Comparison of ENCODE assay signal across 20 cellular contexts in the genomic region with DNA sequence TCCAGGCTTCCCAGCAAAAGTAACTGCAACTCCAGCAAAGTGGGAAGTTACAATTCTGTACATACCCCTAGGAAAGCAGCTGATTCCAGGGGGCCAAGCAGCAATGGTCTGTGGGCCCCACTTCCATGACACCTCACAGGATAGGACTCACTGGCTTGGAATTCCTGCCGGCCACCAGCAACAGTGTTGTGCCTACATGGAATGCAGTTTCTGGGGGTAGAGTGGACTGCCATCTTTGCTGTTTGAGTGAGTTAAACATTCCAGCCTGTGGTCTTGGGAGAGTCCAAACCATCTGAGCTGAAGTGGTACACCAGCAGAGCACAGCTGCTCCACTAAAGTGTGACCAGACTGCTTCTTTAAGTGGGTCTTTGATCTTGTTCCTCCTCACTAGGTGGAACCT. TPM values are rescaled to one million over a fixed set of nuclear protein-coding genes. Genes with fewer than 3 reads are reported as not detected.
"Had no signal": no experiment of that assay in that cellular context is flagged by ENCODE, and none has a peak within 500 bp of the region (broad histone marks: within the 10 kb centered on the region; RNA-seq: fewer than 3 reads in every experiment).

No MANE protein-coding gene starts in this region.

- H3K4me1 ChIP-seq: gastrocnemius medialis, heart right ventricle, parathyroid adenoma, thyroid gland had no signal

- ATAC-seq: activated CD8-positive, alpha-beta T cell treated with anti-CD3 and anti-CD28 coated beads for 36 hours; activated T-helper 17 cell treated with anti-CD3 and anti-CD28 coated beads, Interleukin-2, amount 50 U/mL, for 72 hours; esophagus mucosa; gastrocnemius medialis; heart right ventricle had no signal

- H3K27ac ChIP-seq: brain microvascular endothelial cell, gastrocnemius medialis, heart right ventricle, parathyroid adenoma, thyroid gland had no signal

- H2AFZ ChIP-seq: parathyroid adenoma had no signal

- H3K9ac ChIP-seq: parathyroid adenoma had no signal

- H3K9me3 ChIP-seq: gastrocnemius medialis, thyroid gland had no signal

- H3K79me2 ChIP-seq: parathyroid adenoma had no signal

- H3K36me3 ChIP-seq: brain microvascular endothelial cell, gastrocnemius medialis, heart right ventricle, thyroid gland had no signal

- H3K27me3 ChIP-seq: brain microvascular endothelial cell, gastrocnemius medialis, thyroid gland had no signal

- H3K4me3 ChIP-seq: gastrocnemius medialis, heart right ventricle, thyroid gland had no signal

- DNase-seq: activated CD4-positive, alpha-beta T cell treated with anti-CD3 and anti-CD28 coated beads, Interleukin-2, amount 10 ng/mL, durations not matched to agents 24 days and 14 days; activated CD8-positive, alpha-beta T cell treated with anti-CD3 and anti-CD28 coated beads for 36 hours; activated naive CD4-positive, alpha-beta T cell; activated naive CD8-positive, alpha-beta T cell treated with anti-CD3 and anti-CD28 coated beads for 36 hours; activated T-cell treated with anti-CD3 and anti-CD28 coated beads, Interleukin-2, amount 50 U/mL, for 1 hour; amniotic stem cell; brain microvascular endothelial cell; cortex of kidney; effector CD8-positive, alpha-beta T cell; gastrocnemius medialis; heart right ventricle; stimulated activated CD4-positive, alpha-beta T cell treated with anti-CD3 and anti-CD28 coated beads, Interleukin-12 subunit alpha, Interleukin-12 subunit beta, amount 100 ng/mL, for 4 hours; stimulated activated CD4-positive, alpha-beta T cell treated with anti-CD3 and anti-CD28 coated beads, Interleukin-1b, Interleukin-23, amount 100 ng/mL, for 48 hours; stimulated activated naive CD4-positive, alpha-beta T cell treated with Interleukin-2 at 50 U/mL for 16 hours; T-helper 1 cell; T-helper 9 cell; thyroid gland had no signal

RNA-seq across cellular contexts. Expression of a gene that starts 13.4 kb away (rescaled TPM):
- total RNA-seq: activated CD4-positive, alpha-beta T cell treated with anti-CD3 and anti-CD28 coated beads, Interleukin-2, amount 10 ng/mL, durations not matched to agents 24 days and 14 days; activated CD8-positive, alpha-beta T cell treated with anti-CD3 and anti-CD28 coated beads for 36 hours; activated naive CD8-positive, alpha-beta T cell treated with anti-CD3 and anti-CD28 coated beads for 36 hours; activated T-helper 17 cell treated with anti-CD3 and anti-CD28 coated beads, Interleukin-2, amount 50 U/mL, for 72 hours had no signal
